ENCODE assay signal across 16 cellular contexts in genomic region chr1:230359992-230360391, GRCh38.
A peak's percentile ranks its signal among the peaks of the same experiment; 100 is the strongest.
DNase-seq lines count a peak whose midpoint lies in the region; ATAC-seq and TF ChIP-seq lines count a peak whose summit lies in the region.
"Had no signal": no experiment of that assay in that cellular context is flagged by ENCODE, and none has a peak within 500 bp of the region (broad histone marks: within the 10 kb centered on the region; RNA-seq: fewer than 3 reads in every experiment).

No MANE protein-coding gene starts in this region.

- DNase-seq in AG04450 (ENCODE audit: low read depth, low spot score) (peak; percentile 80), HT1080 (ENCODE audit: low read depth) (peak; percentile 44), astrocyte of the spinal cord (ENCODE audit: low read depth, low spot score) (peak; percentile 22), iris pigment epithelial cell (ENCODE audit: low read depth) (peak; percentile 75), GM13976 (ENCODE audit: low spot score) (no peak), NCI-H1417 (lab: John Stamatoyannopoulos, UW) (no peak), AML-193 (lab: John Stamatoyannopoulos, UW) (no peak)
- DNase-seq: activated gamma-delta T cell treated with Interleukin-2 at 50 U/mL for 16 hours; H7; NCI-H1105; NCI-H774; SIG-M5; stimulated activated CD4-positive, alpha-beta T cell treated with anti-CD3 and anti-CD28 coated beads, Interleukin-2, amount 100 ng/mL, for 24 hours had no signal

- H3K27ac ChIP-seq in AG04450 (ENCODE audit: low read depth, low read length): peak overlapping the region; percentile 81
- H3K27ac ChIP-seq: BLaER1 treated with 17β-estradiol and CSF1 and Interleukin-3, amounts not matched to agents 10 nM and 100 nM; vagina had no signal

- CTCF ChIA-PET in AG04450 (lab: Charles Lee): no interaction called here

- ATAC-seq in GM19328 (IDR thresholded peaks at IDR 0.05; ENCODE audit: unreplicated experiment): no peak

- TF ChIP-seq CTCF in AG04450 (IDR thresholded peaks at IDR 0.05; ENCODE audit: low read depth, low read length) (no peak), astrocyte of the spinal cord (IDR thresholded peaks at IDR 0.05; ENCODE audit: low read depth, low read length) (no peak), GM13976 (IDR thresholded peaks at IDR 0.05; ENCODE audit: borderline replicate concordance, control extremely low read depth, extremely low read depth, insufficient read depth, missing control alignments) (no peak)

- in situ Hi-C loops in astrocyte of the spinal cord (cut with HindIII; ENCODE audit: low sequenced_read_pairs): no loop called here
- in situ Hi-C loops in GM13976 (cut with MboI; ENCODE audit: low sequenced_read_pairs, unreplicated experiment): no loop called here

- POLR2A ChIA-PET in AG04450 (lab: Yijun Ruan, JAX): no interaction called here

- peaks cover 7% of the 10 kb centered on the region; the same call in 1 of the 2 replicates for H3K9me3 ChIP-seq in AG04450 (ENCODE audit: control insufficient read depth, insufficient read depth, low read length)
- H3K9me3 ChIP-seq: vagina had no signal

- H3K4me3 ChIP-seq in AG04450 (ENCODE audit: low read depth, low read length) (no peak overlapping the region), astrocyte of the spinal cord (ENCODE audit: low read depth, low read length) (no peak overlapping the region)
- H3K4me3 ChIP-seq: BLaER1 treated with 17β-estradiol and CSF1 and Interleukin-3, amounts not matched to agents 10 nM and 100 nM; vagina had no signal

- H3K27me3 ChIP-seq in AG04450 (ENCODE audit: control insufficient read depth, insufficient read depth, low read length): no peaks in the 10 kb centered on the region
- H3K27me3 ChIP-seq: BLaER1 treated with 17β-estradiol and CSF1 and Interleukin-3, amounts not matched to agents 10 nM and 100 nM; vagina had no signal

Comparison
In these comparisons a context has a peak if more than half of its experiments do, and no peak if none do; other contexts are left out.
1. DNase-seq: peak in AG04450 (single experiment), HT1080 (single experiment), astrocyte of the spinal cord (single experiment) and iris pigment epithelial cell (single experiment); none in GM13976 (single experiment), NCI-H1417 (0 of 3) and AML-193 (0 of 2).